10 cellular contexts compared by ENCODE assay signal in the genomic region with DNA sequence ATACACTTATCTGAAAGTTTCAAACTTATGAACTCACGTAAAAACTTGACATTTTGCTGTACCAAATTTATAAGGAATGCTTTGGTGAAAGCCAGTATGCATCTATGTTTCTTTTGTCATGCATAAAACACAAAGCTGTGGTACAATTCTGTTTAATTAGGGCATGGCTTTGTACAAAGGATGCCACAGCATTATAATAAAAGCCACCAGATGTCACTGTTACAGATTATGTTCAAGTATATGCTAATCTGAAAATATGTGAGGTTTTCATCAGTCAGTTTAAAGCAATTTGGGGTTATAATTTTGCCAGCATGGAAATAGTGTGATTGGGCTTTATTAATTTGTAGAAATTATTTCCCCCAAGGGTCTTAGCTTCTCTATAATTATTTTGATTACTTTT.
DNase-seq lines count a peak whose midpoint lies in the region; ATAC-seq and TF ChIP-seq lines count a peak whose summit lies in the region.
"Had no signal": no experiment of that assay in that cellular context is flagged by ENCODE, and none has a peak within 500 bp of the region (broad histone marks: within the 10 kb centered on the region; RNA-seq: fewer than 3 reads in every experiment).

No MANE protein-coding gene starts in this region.

- peak; percentile 78 for ATAC-seq in HG02798 (IDR thresholded peaks at IDR 0.05; ENCODE audit: poor library complexity, unreplicated experiment)
- ATAC-seq in RWPE2 (ENCODE audit: low read depth) = no peak; the same call in 2 of the 3 replicates
- peak in 3 of 4 donors; percentile 27 to 58 (median 31) for ATAC-seq in right lobe of liver
- ATAC-seq in heart left ventricle = no peak
- ATAC-seq: gastrocnemius medialis had no signal

- H3K4me3 ChIP-seq in RWPE2 (ENCODE audit: severe bottlenecking) (no peak overlapping the region), right lobe of liver (no peak overlapping the region), heart left ventricle (no peak overlapping the region), right atrium auricular region (no peak overlapping the region)
- H3K4me3 ChIP-seq: gastrocnemius medialis had no signal

- H3K27ac ChIP-seq in RWPE2 (ENCODE audit: poor library complexity, severe bottlenecking) (no peak overlapping the region), right lobe of liver (no peak overlapping the region), heart left ventricle (no peak overlapping the region), right atrium auricular region (no peak overlapping the region)
- H3K27ac ChIP-seq: gastrocnemius medialis had no signal

- TF ChIP-seq CTCF in GM12872 (IDR thresholded peaks at IDR 0.05; ENCODE audit: insufficient read depth, low read depth, low read length) (peak; percentile 33; the same call in 2 of the 3 replicates), RWPE2 (IDR thresholded peaks at IDR 0.05; ENCODE audit: poor library complexity, severe bottlenecking) (peak; percentile 42), right lobe of liver (IDR thresholded peaks at IDR 0.05) (peak in 3 of 4 donors; percentile 30 to 42 (median 36)), heart left ventricle (IDR thresholded peaks at IDR 0.05) (peak in 6 of 12 donors; percentile 11 to 31 (median 21)), right atrium auricular region (IDR thresholded peaks at IDR 0.05) (peak in 1 of 2 donors; percentile 47)

- TF ChIP-seq POLR2A in right lobe of liver (IDR thresholded peaks at IDR 0.05) = no peak
- TF ChIP-seq POLR2A in heart left ventricle (IDR thresholded peaks at IDR 0.05) = no peak

- intact Hi-C loops in right lobe of liver (cut with DNase I) (no loop called here), heart left ventricle (cut with DNase I) (loop anchor here in 1 of 10 donors (5.0 to 10.0 kb wide), 2 partner anchors 230 to 357 kb away; no protein-coding TSS in a partner anchor)

- H3K9me3 ChIP-seq in RWPE2 (ENCODE audit: severe bottlenecking) (no peaks in the 10 kb centered on the region), right lobe of liver (no peaks in the 10 kb centered on the region), heart left ventricle (no peaks in the 10 kb centered on the region), right atrium auricular region (no peaks in the 10 kb centered on the region)
- H3K9me3 ChIP-seq: gastrocnemius medialis had no signal

- H3K4me1 ChIP-seq in RWPE2 (ENCODE audit: insufficient read depth, poor library complexity, severe bottlenecking) (no peaks in the 10 kb centered on the region), right lobe of liver (no peaks in the 10 kb centered on the region), heart left ventricle (no peaks in the 10 kb centered on the region), right atrium auricular region (no peaks in the 10 kb centered on the region)
- H3K4me1 ChIP-seq: gastrocnemius medialis had no signal

- no peaks in the 10 kb centered on the region for H3K36me3 ChIP-seq in RWPE2 (ENCODE audit: low read depth)
- no peaks in the 10 kb centered on the region for H3K36me3 ChIP-seq in right lobe of liver
- H3K36me3 ChIP-seq in heart left ventricle = no peaks in the 10 kb centered on the region
- no peaks in the 10 kb centered on the region for H3K36me3 ChIP-seq in right atrium auricular region
- H3K36me3 ChIP-seq: gastrocnemius medialis had no signal

- 28% methylated on average over 1 of the region's 1 CpG for WGBS in right lobe of liver (ENCODE audit: insufficient coverage, low coverage, low lambda C conversion rate, missing lambda C conversion rate)
- WGBS in heart left ventricle, 4 donors = 72 to 85% (median 76%) methylated on average over 1 of the region's 1 CpG

- no peak for DNase-seq in RWPE2 (ENCODE audit: low spot score)
- no peak for DNase-seq in right lobe of liver
- DNase-seq in AG08396 (ENCODE audit: low spot score) = no peak
- no peak for DNase-seq in DMS153 (lab: John Stamatoyannopoulos, UW)
- DNase-seq in heart left ventricle = no peak
- DNase-seq in right atrium auricular region (ENCODE audit: low spot score) = no peak
- DNase-seq: gastrocnemius medialis, HCEC 1CT had no signal

- H3K27me3 ChIP-seq in RWPE2 (ENCODE audit: insufficient read depth, poor library complexity, severe bottlenecking) (no peaks in the 10 kb centered on the region), right lobe of liver (no peaks in the 10 kb centered on the region), heart left ventricle (no peaks in the 10 kb centered on the region), right atrium auricular region (no peaks in the 10 kb centered on the region)
- H3K27me3 ChIP-seq: gastrocnemius medialis had no signal

Comparison
In these comparisons a context has a peak if more than half of its experiments do, and no peak if none do; other contexts are left out.
1. ATAC-seq: peak in HG02798 (single experiment) and right lobe of liver (3 of 4); none in RWPE2 (single experiment) and heart left ventricle (0 of 4).